ENCODE assay signal across 8 cellular contexts in genomic region chr1:25247024-25247828, GRCh38. TPM values are rescaled to one million over a fixed set of nuclear protein-coding genes. Genes with fewer than 3 reads are reported as not detected.
DNase-seq lines count a peak whose midpoint lies in the region; ATAC-seq, FAIRE-seq and TF ChIP-seq lines count a peak whose summit lies in the region.

TSS of gene RSRP1 (minus strand) at chr1:25247454. CDS start at chr1:25246963, 491 bp downstream.

- peak within 1 kb of the TSS; percentile 96 for H3K4me2 ChIP-seq in IMR-90 (ENCODE audit: low read depth, low read length)

- in situ Hi-C loops in IMR-90 (cut with MboI; ENCODE audit: low sequenced_read_pairs) = loop anchor here (25.0 kb wide), 1 partner anchor 565 kb away; the partner anchor contains the start of genes MTFR1L and SELENON

- TF ChIP-seq POLR2A in IMR-90 (IDR thresholded peaks at IDR 0.05; ENCODE audit: low read depth, low read length) = peak; percentile 100

- H3K9me3 ChIP-seq in IMR-90 (ENCODE audit: control insufficient read depth, insufficient read depth, low read length) (no peaks in the 10 kb centered on the region), mucosa of descending colon (no peaks in the 10 kb centered on the region)

- no peak within 1 kb of the TSS; the same call in 2 of the 3 replicates for H2BK15ac ChIP-seq in IMR-90 (ENCODE audit: low read depth, low read length)

- peaks cover 34% of the 10 kb centered on the region for H4K20me1 ChIP-seq in IMR-90 (ENCODE audit: insufficient read depth, low read length)

- H3K4ac ChIP-seq in IMR-90 (ENCODE audit: low read depth, low read length) = peak within 1 kb of the TSS; percentile 95

- peak within 1 kb of the TSS; percentile 91 for H2BK5ac ChIP-seq in IMR-90 (ENCODE audit: low read depth, low read length, poor library complexity, severe bottlenecking)

- peak within 1 kb of the TSS; percentile 45 for H2BK120ac ChIP-seq in IMR-90 (ENCODE audit: low read depth, low read length)

- peak within 1 kb of the TSS; percentile 97 for H3K56ac ChIP-seq in IMR-90 (ENCODE audit: extremely low read depth, insufficient read depth, low read length)

- H4K91ac ChIP-seq in IMR-90 (ENCODE audit: insufficient read depth, low read depth, low read length) = peak within 1 kb of the TSS; percentile 91

- TF ChIP-seq RAD21 in IMR-90 (IDR thresholded peaks at IDR 0.05; ENCODE audit: low read length) = no peak

- H3K27ac ChIP-seq in IMR-90 (ENCODE audit: insufficient read depth, low read length) = peak within 1 kb of the TSS; percentile 93
- peak within 1 kb of the TSS; percentile 97 for H3K27ac ChIP-seq in epithelial cell of prostate

- H4K8ac ChIP-seq in IMR-90 (ENCODE audit: low read depth in 2 of 2, low read length in 2 of 2) = peak within 1 kb of the TSS; percentile 49 to 97

- no peak within 1 kb of the TSS for H2BK20ac ChIP-seq in IMR-90 (ENCODE audit: low read depth, low read length)

- dilution Hi-C loops in IMR-90 (cut with HindIII; ENCODE audit: low sequenced_read_pairs, unreplicated experiment) = no loop called here

- peak within 1 kb of the TSS; percentile 91 for H2AFZ ChIP-seq in IMR-90 (replicated peaks; ENCODE audit: low read length, poor library complexity)

- peak within 1 kb of the TSS; percentile 78 for H3K18ac ChIP-seq in IMR-90 (ENCODE audit: low read depth, low read length)

- peak within 1 kb of the TSS; percentile 88 for H4K5ac ChIP-seq in IMR-90 (ENCODE audit: low read depth, low read length)

- POLR2A ChIA-PET in IMR-90 (lab: Charles Lee; ENCODE audit: unreplicated experiment) = interaction anchor here (0.5 to 1.4 kb wide), 4 partner anchors 11 to 185 kb away, joined by 3 to 12 read pairs (median 6); partner anchors contain the start of gene SYF2

- CTCF ChIA-PET in IMR-90 (lab: Yijun Ruan, JAX) = no interaction called here

- TF ChIP-seq CTCF in D721Med (IDR thresholded peaks at IDR 0.05; ENCODE audit: insufficient read depth, missing control alignments) = no peak
- no peak for TF ChIP-seq CTCF in IMR-90 (conservative IDR thresholded peaks at IDR 0.05; ENCODE audit: low read depth, low read length)
- TF ChIP-seq CTCF in mucosa of descending colon (IDR thresholded peaks at IDR 0.05) = peak; percentile 25

- H3K36me3 ChIP-seq in IMR-90 (ENCODE audit: control insufficient read depth, insufficient read depth, low read length) (peaks cover 18% of the 10 kb centered on the region), mucosa of descending colon (ENCODE audit: low read depth) (peaks cover 12% of the 10 kb centered on the region)

- H3K9ac ChIP-seq in IMR-90 (ENCODE audit: low read depth, low read length) = peak within 1 kb of the TSS; percentile 97

- H3K23ac ChIP-seq in IMR-90 (ENCODE audit: low read depth, low read length) = peak within 1 kb of the TSS; percentile 94

- H3K27me3 ChIP-seq in IMR-90 (ENCODE audit: control insufficient read depth, insufficient read depth, low read length) = no peaks in the 10 kb centered on the region

- intact Hi-C loops in IMR-90 (cut with micrococcal nuclease) (loop anchor here (5.0 to 10.0 kb wide), 2 partner anchors 95 to 568 kb away; partner anchors contain the start of gene MTFR1L), mucosa of descending colon (cut with DNase I, micrococcal nuclease) (no loop called here)

- H3K4me1 ChIP-seq in IMR-90 (ENCODE audit: control insufficient read depth, insufficient read depth, low read length) = no peaks in the 10 kb centered on the region
- H3K4me1 ChIP-seq in mucosa of descending colon (ENCODE audit: low read depth) = peaks cover 13% of the 10 kb centered on the region

- H2AK9ac ChIP-seq in IMR-90 (replicated peaks; ENCODE audit: low read depth, low read length, poor library complexity) = peak within 1 kb of the TSS; percentile 100

- peak; percentile 72 for ATAC-seq in GM21526 (IDR thresholded peaks at IDR 0.05; ENCODE audit: low FRiP score, unreplicated experiment)
- ATAC-seq in IMR-90 (ENCODE audit: low read depth) = peak; percentile 93
- ATAC-seq in mucosa of descending colon = peak; percentile 94

- FAIRE-seq in D721Med (lab: Jason Lieb, UNC) = no peak

- DNase-seq in D721Med (ENCODE audit: insufficient read length, low spot score) = peak; percentile 92
- peak; percentile 95 for DNase-seq in IMR-90
- DNase-seq in OCI-M1 (lab: John Stamatoyannopoulos, UW) = peak; percentile 99
- peak; percentile 99 for DNase-seq in activated T-cell treated with anti-CD3 and anti-CD28 coated beads for 4 hours
- peak; percentile 81 for DNase-seq in epithelial cell of prostate (ENCODE audit: low read depth, low spot score)
- DNase-seq in mucosa of descending colon = peak; percentile 99 to 100 (median 100)
- peak; percentile 100 for DNase-seq in stimulated activated CD8-positive, alpha-beta memory T cell treated with anti-CD3 and anti-CD28 coated beads, Interleukin-4, amount 100 ng/mL, for 24 hours (ENCODE audit: low read depth)

- BruUV-seq in IMR-90 (replicated peaks; lab: Mats Ljungman, UMichigan) = TSS peak; percentile 79

- WGBS in IMR-90 (ENCODE audit: extremely low coverage in 2 of 2, insufficient read length in 1 of 2), 2 experiments = 0% methylated on average over 40 of the region's 79 CpGs; no CpG with 5 or more reads in 1 of the 2 experiments

- no peaks in the 10 kb centered on the region for H3K9me1 ChIP-seq in IMR-90 (ENCODE audit: insufficient read depth, low read length)

- H3K79me1 ChIP-seq in IMR-90 (ENCODE audit: low read depth in 1 of 2, low read length in 2 of 2) = peaks cover 8 to 38% of the 10 kb centered on the region in 2 experiments

- H2AK5ac ChIP-seq in IMR-90 (ENCODE audit: low read depth, low read length) = peak within 1 kb of the TSS; percentile 99

- H3K14ac ChIP-seq in IMR-90 (replicated peaks; ENCODE audit: low read depth, low read length) = peak within 1 kb of the TSS; percentile 97

- H3K4me3 ChIP-seq in IMR-90 (ENCODE audit: insufficient read depth, low read depth, low read length) (peak within 1 kb of the TSS; percentile 75), mucosa of descending colon (peak within 1 kb of the TSS; percentile 99)

TF ChIP-seq in IMR-90, 13 proteins besides CTCF, POLR2A, EP300 and RAD21:
- TF ChIP-seq BHLHE40 (IDR thresholded peaks at IDR 0.05; ENCODE audit: low read depth, low read length) = peak; percentile 52
- TF ChIP-seq ELK1 (IDR thresholded peaks at IDR 0.05; ENCODE audit: borderline replicate concordance, low read depth, low read length) = no peak
- TF ChIP-seq SMC3 (IDR thresholded peaks at IDR 0.05; ENCODE audit: low read depth, low read length) = no peak
- TF ChIP-seq NFE2L2 (IDR thresholded peaks at IDR 0.05; ENCODE audit: low read depth, low read length) = 0 out of 2 replicates have a peak, but pooled peaks have one; percentile 24
- TF ChIP-seq CHD1 (IDR thresholded peaks at IDR 0.05; ENCODE audit: low read depth, low read length) = peak; percentile 82
- peak; percentile 99 for TF ChIP-seq CEBPB (IDR thresholded peaks at IDR 0.05; ENCODE audit: low read depth, low read length)
- TF ChIP-seq MAZ (IDR thresholded peaks at IDR 0.05; ENCODE audit: borderline replicate concordance, low read depth, low read length) = peak; percentile 40; the same call in 1 of the 2 replicates
- TF ChIP-seq USF2 (IDR thresholded peaks at IDR 0.05; ENCODE audit: low read depth, low read length) = no peak
- TF ChIP-seq MXI1 (IDR thresholded peaks at IDR 0.05; ENCODE audit: borderline replicate concordance, low read depth, low read length) = peak; percentile 72
- TF ChIP-seq RCOR1 (IDR thresholded peaks at IDR 0.05; ENCODE audit: insufficient replicate concordance, low read length) = no peak
- no peak for TF ChIP-seq FOS (IDR thresholded peaks at IDR 0.05; ENCODE audit: low read depth, low read length)
- no peak for TF ChIP-seq MAFK (IDR thresholded peaks at IDR 0.05; ENCODE audit: low read depth, low read length)
- TF ChIP-seq RFX5 (IDR thresholded peaks at IDR 0.05; ENCODE audit: low read depth, low read length) = no peak

RNA-seq across cellular contexts. Expression of gene RSRP1, which starts in this region (rescaled TPM):
- total RNA-seq in IMR-90 (2012; rRNA removed) = 71.0 and 73.9 TPM in 2 replicates
- polyA plus RNA-seq in IMR-90 (2012; rRNA removed) = 41.5 and 71.0 TPM in 2 replicates
- 11.6 and 22.6 TPM in 2 replicates for polyA plus RNA-seq in IMR-90 (2012; cell fraction: cytosol; rRNA removed)
- 417 and 584 TPM in 2 replicates for polyA plus RNA-seq in IMR-90 (2012; cell fraction: nucleus; rRNA removed; ENCODE audit: low replicate concordance)
- total RNA-seq in mucosa of descending colon = 100 to 1,000 TPM; 151 to 179 (median 153) TPM

Comparison
In these comparisons a context has a peak if more than half of its experiments do, and no peak if none do; other contexts are left out.
1. Peak in every context shown above with its lines: DNase-seq, ATAC-seq, H3K4me3 ChIP-seq and H3K27ac ChIP-seq.